In genomic region chr2:86832334-86833096, GRCh38 we compare ENCODE assay signal across 16 cellular contexts. TPM values are rescaled to one million over a fixed set of nuclear protein-coding genes. Genes with fewer than 3 reads are reported as not detected.
"Had no signal": no experiment of that assay in that cellular context is flagged by ENCODE, and none has a peak within 500 bp of the region (broad histone marks: within the 10 kb centered on the region; RNA-seq: fewer than 3 reads in every experiment).

No MANE protein-coding gene starts in this region.

- H3K9me3 Mint-ChIP-seq: brain; natural killer cell treated with Interleukin-12 subunit alpha and Interleukin-12 subunit beta and Interleukin-15 and Interleukin-18, amount 100 ng/mL, for 72 hours had no signal

- H3K27me3 Mint-ChIP-seq: brain had no signal

- H3K36me3 Mint-ChIP-seq: brain; natural killer cell treated with Interleukin-12 subunit alpha and Interleukin-12 subunit beta and Interleukin-15 and Interleukin-18, amount 100 ng/mL, for 72 hours had no signal

- ATAC-seq: foreskin keratinocyte; lower lobe of right lung; natural killer cell treated with Interleukin-12 subunit alpha and Interleukin-12 subunit beta and Interleukin-15 and Interleukin-18, amount 100 ng/mL, for 72 hours; sciatic nerve had no signal

- H3K27ac Mint-ChIP-seq: brain had no signal

- H3K4me3 Mint-ChIP-seq: brain; natural killer cell treated with Interleukin-12 subunit alpha and Interleukin-12 subunit beta and Interleukin-15 and Interleukin-18, amount 100 ng/mL, for 72 hours had no signal

- DNase-seq: activated CD4-positive, alpha-beta T cell treated with anti-CD3 and anti-CD28 coated beads for 1 hour; activated gamma-delta T cell; anterior cingulate cortex; caudate nucleus; foreskin keratinocyte; islet precursor cell; lower lobe of right lung; stimulated activated CD4-positive, alpha-beta T cell treated with anti-CD3 and anti-CD28 coated beads, Interleukin-4, amount 100 ng/mL, for 1 hour; WERI-Rb-1 had no signal

RNA-seq across cellular contexts. Expression of gene CD8B, which starts 29.2 kb away (rescaled TPM):
- total RNA-seq: fibroblast of lung, foreskin keratinocyte, smooth muscle cell, urinary bladder had no signal

RNA-seq across cellular contexts. Expression of gene CD8A, which starts 41.8 kb away (rescaled TPM):
- total RNA-seq: epithelial cell of proximal tubule, fibroblast of lung, smooth muscle cell, urinary bladder had no signal
